Comparison of ENCODE assay signal across 25 cellular contexts in genomic region chr1:115188680-115189395, GRCh38.
DNase-seq lines count a peak whose midpoint lies in the region; TF ChIP-seq lines count a peak whose summit lies in the region.
"Had no signal": no experiment of that assay in that cellular context is flagged by ENCODE, and none has a peak within 500 bp of the region (broad histone marks: within the 10 kb centered on the region; RNA-seq: fewer than 3 reads in every experiment).

No MANE protein-coding gene starts in this region.

- H3K4me1 ChIP-seq in ascending aorta, result peaks cover 16 to 42% of the 10 kb centered on the region in 2 donors
- H3K4me1 ChIP-seq in mesendoderm (ENCODE audit: control insufficient read depth, low read depth, low read length), result no peaks in the 10 kb centered on the region
- H3K4me1 ChIP-seq in smooth muscle cell (ENCODE audit: low read depth), result peaks cover 4% of the 10 kb centered on the region
- H3K4me1 ChIP-seq: left lung had no signal

- H3K36me3 Mint-ChIP-seq in HFFc6 (ENCODE audit: low read depth), result peaks cover 23% of the 10 kb centered on the region
- H3K36me3 Mint-ChIP-seq: CD8-positive, alpha-beta T cell; natural killer cell treated with Interleukin-12 subunit alpha and Interleukin-12 subunit beta and Interleukin-15 and Interleukin-18, amount 100 ng/mL, for 72 hours; T-cell; type B pancreatic cell had no signal

- no peaks in the 10 kb centered on the region for H3K9me3 Mint-ChIP-seq in HFFc6
- H3K9me3 Mint-ChIP-seq: activated CD8-positive, alpha-beta T cell treated with anti-CD3 and anti-CD28 coated beads for 36 hours; CD8-positive, alpha-beta T cell; natural killer cell treated with Interleukin-12 subunit alpha and Interleukin-12 subunit beta and Interleukin-15 and Interleukin-18, amount 100 ng/mL, for 72 hours; stimulated activated naive CD8-positive, alpha-beta T cell treated with anti-CD3 and anti-CD28 coated beads, Interleukin-15, amount 100 ng/mL, for 72 hours; T-cell; type B pancreatic cell had no signal

- DNase-seq in HFFc6 (no peak), ascending aorta (ENCODE audit: low spot score in 2 of 2) (no peak), mesendoderm (peak; percentile 61), smooth muscle cell (lab: John Stamatoyannopoulos, UW; ENCODE audit: unreplicated experiment) (no peak), GM03348 (ENCODE audit: low spot score) (no peak), DMS153 treated with DMSO at 0.1 percent for 48 hours (lab: John Stamatoyannopoulos, UW; ENCODE audit: unreplicated experiment) (no peak), AG20443 (ENCODE audit: low spot score) (no peak), hypothalamus (lab: John Stamatoyannopoulos, UW) (no peak)
- DNase-seq: activated CD8-positive, alpha-beta T cell treated with anti-CD3 and anti-CD28 coated beads for 36 hours; activated naive CD4-positive, alpha-beta T cell treated with Interleukin-2 at 50 U/mL for 16 hours; amniotic stem cell; CD8-positive, alpha-beta T cell; dermis blood vessel endothelial cell; DMS53; heart right ventricle; left lung; midbrain; NCI-H2081; NCI-H446; SHP77 treated with DMSO at 0.1 percent for 48 hours; stimulated activated CD4-positive, alpha-beta T cell treated with anti-CD3 and anti-CD28 coated beads, Interleukin-15, amount 100 ng/mL, for 24 hours; stimulated activated naive CD8-positive, alpha-beta T cell treated with anti-CD3 and anti-CD28 coated beads, Interleukin-15, amount 100 ng/mL, for 72 hours; T-cell had no signal

- H3K79me2 ChIP-seq in mesendoderm (ENCODE audit: control insufficient read depth, insufficient read depth, low read length) (no peaks in the 10 kb centered on the region), smooth muscle cell (ENCODE audit: low read depth) (no peaks in the 10 kb centered on the region)

- no peak overlapping the region for H3K4ac ChIP-seq in mesendoderm (ENCODE audit: low read depth, low read length)

- H3K36me3 ChIP-seq in ascending aorta, result no peaks in the 10 kb centered on the region
- no peaks in the 10 kb centered on the region for H3K36me3 ChIP-seq in mesendoderm (ENCODE audit: control insufficient read depth, insufficient read depth, low read length)
- no peaks in the 10 kb centered on the region for H3K36me3 ChIP-seq in smooth muscle cell (ENCODE audit: low read depth)
- H3K36me3 ChIP-seq: heart right ventricle, left lung had no signal

- peaks cover 28% of the 10 kb centered on the region for H3F3A ChIP-seq in smooth muscle cell (ENCODE audit: low read depth)

- H2BK15ac ChIP-seq in mesendoderm (replicated peaks; ENCODE audit: low read depth), result no peak overlapping the region

- no peak overlapping the region for H2BK5ac ChIP-seq in mesendoderm (ENCODE audit: low read length)

- no peak overlapping the region for H3K56ac ChIP-seq in mesendoderm (ENCODE audit: low read length)

- H3K4me1 Mint-ChIP-seq in HFFc6 (ENCODE audit: low read depth), result peaks cover 95% of the 10 kb centered on the region
- H3K4me1 Mint-ChIP-seq: T-cell had no signal

- no peaks in the 10 kb centered on the region for H3K9me3 ChIP-seq in ascending aorta
- H3K9me3 ChIP-seq in smooth muscle cell (replicated peaks; ENCODE audit: low read depth), result no peaks in the 10 kb centered on the region
- H3K9me3 ChIP-seq: heart right ventricle, left lung had no signal

- no CpG with 5 or more reads among the region's 4 CpGs for WGBS in mesendoderm (ENCODE audit: extremely low coverage, insufficient coverage, low lambda C conversion rate)
- 35% methylated on average over 4 of the region's 4 CpGs for WGBS in smooth muscle cell (ENCODE audit: low lambda C conversion rate)

- H3K27ac ChIP-seq in ascending aorta, result peak overlapping the region; percentile 89 to 95
- H3K27ac ChIP-seq in mesendoderm (ENCODE audit: low read depth, low read length), result no peak overlapping the region
- H3K27ac ChIP-seq in smooth muscle cell (ENCODE audit: low read depth), result peak overlapping the region; percentile 85
- H3K27ac ChIP-seq: left lung had no signal

- no peaks in the 10 kb centered on the region for H3K79me1 ChIP-seq in mesendoderm (ENCODE audit: low read length)

- H4K20me1 ChIP-seq in smooth muscle cell (ENCODE audit: low read depth), result no peaks in the 10 kb centered on the region

- H3K18ac ChIP-seq in mesendoderm (ENCODE audit: low read length), result no peak overlapping the region

- H3K27me3 Mint-ChIP-seq in HFFc6 (ENCODE audit: insufficient read depth), result no peaks in the 10 kb centered on the region; the same call in 1 of the 2 replicates
- H3K27me3 Mint-ChIP-seq: type B pancreatic cell had no signal

- H3K4me2 ChIP-seq in mesendoderm (ENCODE audit: low read length) (no peak overlapping the region), smooth muscle cell (no peak overlapping the region)

- no peaks in the 10 kb centered on the region for H3K27me3 ChIP-seq in ascending aorta
- H3K27me3 ChIP-seq in mesendoderm (ENCODE audit: insufficient read depth, low read length, poor library complexity), result no peaks in the 10 kb centered on the region
- H3K27me3 ChIP-seq in smooth muscle cell (ENCODE audit: low read depth), result no peaks in the 10 kb centered on the region
- H3K27me3 ChIP-seq: heart right ventricle, left lung had no signal

- H3K4me3 Mint-ChIP-seq in HFFc6, result peak overlapping the region; percentile 29; the same call in 1 of the 2 replicates
- H3K4me3 Mint-ChIP-seq: activated CD8-positive, alpha-beta T cell treated with anti-CD3 and anti-CD28 coated beads for 36 hours; CD8-positive, alpha-beta T cell; natural killer cell treated with Interleukin-12 subunit alpha and Interleukin-12 subunit beta and Interleukin-15 and Interleukin-18, amount 100 ng/mL, for 72 hours; stimulated activated naive CD8-positive, alpha-beta T cell treated with anti-CD3 and anti-CD28 coated beads, Interleukin-15, amount 100 ng/mL, for 72 hours; T-cell; type B pancreatic cell had no signal

- no peak overlapping the region for H4K5ac ChIP-seq in mesendoderm (ENCODE audit: low read length)

- H3K23ac ChIP-seq in mesendoderm (ENCODE audit: low read length), result no peak overlapping the region

- no peak overlapping the region for H2BK120ac ChIP-seq in mesendoderm (ENCODE audit: low read depth, low read length)

- peak overlapping the region; percentile 93 for H3K27ac Mint-ChIP-seq in HFFc6
- H3K27ac Mint-ChIP-seq: activated CD8-positive, alpha-beta T cell treated with anti-CD3 and anti-CD28 coated beads for 36 hours; CD8-positive, alpha-beta T cell; natural killer cell treated with Interleukin-12 subunit alpha and Interleukin-12 subunit beta and Interleukin-15 and Interleukin-18, amount 100 ng/mL, for 72 hours; stimulated activated naive CD8-positive, alpha-beta T cell treated with anti-CD3 and anti-CD28 coated beads, Interleukin-15, amount 100 ng/mL, for 72 hours; T-cell; type B pancreatic cell had no signal

- H3K4me3 ChIP-seq in ascending aorta (no peak overlapping the region), mesendoderm (ENCODE audit: low read length) (no peak overlapping the region), smooth muscle cell (no peak overlapping the region)
- H3K4me3 ChIP-seq: heart right ventricle, left lung had no signal

- H3K9ac ChIP-seq in mesendoderm (ENCODE audit: low read length) (no peak overlapping the region), smooth muscle cell (ENCODE audit: low read depth) (peak overlapping the region; percentile 30)

- intact Hi-C loops in ascending aorta (cut with DNase I), result loop anchor here (10.0 kb wide), 1 partner anchor 124 kb away; no protein-coding TSS in a partner anchor

- H2AFZ ChIP-seq in smooth muscle cell (ENCODE audit: low read depth), result no peak overlapping the region

- TF ChIP-seq CTCF in HFFc6 (IDR thresholded peaks at IDR 0.05) (0 out of 2 replicates have a peak, but pooled peaks have one; percentile 8), ascending aorta (IDR thresholded peaks at IDR 0.05) (no peak), smooth muscle cell (IDR thresholded peaks at IDR 0.05; ENCODE audit: borderline replicate concordance, insufficient read depth, poor library complexity, severe bottlenecking) (no peak)

- no peak overlapping the region for H2AK5ac ChIP-seq in mesendoderm (ENCODE audit: low read length)

- H4K8ac ChIP-seq in mesendoderm (ENCODE audit: low read depth, low read length), result no peak overlapping the region
